8 cellular contexts compared by ENCODE assay signal in genomic region chr15:79168922-79169322, GRCh38.
DNase-seq lines count a peak whose midpoint lies in the region; ATAC-seq and TF ChIP-seq lines count a peak whose summit lies in the region.

No MANE protein-coding gene starts in this region.

- DNase-seq in HCEC 1CT (peak; percentile 23), NCI-H526 (lab: John Stamatoyannopoulos, UW) (peak; percentile 59 to 60), fibroblast of pulmonary artery (ENCODE audit: low read depth) (peak; percentile 64), occipital lobe (lab: John Stamatoyannopoulos, UW) (peak; percentile 35), left lobe of liver (ENCODE audit: low spot score) (no peak)
- DNase-seq in stimulated activated naive CD4-positive, alpha-beta T cell treated with Interleukin-2 at 50 U/mL for 16 hours (lab: John Stamatoyannopoulos, UW), result no peak

- H3K4me3 ChIP-seq in fibroblast of pulmonary artery (replicated peaks; ENCODE audit: low read depth, low read length), result no peak overlapping the region

- ATAC-seq in GM21367 (IDR thresholded peaks at IDR 0.05; ENCODE audit: unreplicated experiment), result no peak
- no peak for ATAC-seq in HG02763 (IDR thresholded peaks at IDR 0.05; ENCODE audit: unreplicated experiment)
- no peak for ATAC-seq in left lobe of liver

- TF ChIP-seq CTCF in fibroblast of pulmonary artery (IDR thresholded peaks at IDR 0.05; ENCODE audit: low read length, missing control alignments), result peak; percentile 25

Comparison
In these comparisons a context has a peak if more than half of its experiments do, and no peak if none do; other contexts are left out.
1. DNase-seq: peak in HCEC 1CT (single experiment), NCI-H526 (2 of 2), fibroblast of pulmonary artery (single experiment) and occipital lobe (single experiment); none in stimulated activated naive CD4-positive, alpha-beta T cell treated with Interleukin-2 at 50 U/mL for 16 hours (single experiment) and left lobe of liver (single experiment).